In the genomic region with DNA sequence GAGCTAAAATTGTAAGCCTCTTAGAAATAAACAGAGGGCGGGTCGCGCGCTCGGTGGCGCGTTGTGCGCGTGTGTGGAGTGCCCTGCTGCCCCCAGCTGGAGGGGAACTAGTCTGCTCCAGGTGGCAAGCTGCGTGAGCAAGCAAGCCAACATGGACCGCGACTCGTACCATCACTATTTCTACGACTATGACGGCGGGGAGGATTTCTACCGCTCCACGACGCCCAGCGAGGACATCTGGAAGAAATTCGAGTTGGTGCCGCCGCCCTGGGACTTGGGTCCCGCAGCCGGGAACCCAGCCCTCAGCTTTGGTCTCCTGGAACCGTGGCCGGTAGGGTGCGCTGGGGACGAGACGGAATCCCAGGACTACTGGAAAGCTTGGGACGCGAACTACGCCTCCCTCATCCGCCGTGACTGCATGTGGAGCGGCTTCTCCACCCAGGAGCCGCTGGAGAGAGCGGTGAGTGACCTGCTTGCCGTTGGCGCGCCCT, we compare ENCODE assay signal across 9 cellular contexts.
DNase-seq lines count a peak whose midpoint lies in the region; ATAC-seq and TF ChIP-seq lines count a peak whose summit lies in the region.
"Had no signal": no experiment of that assay in that cellular context is flagged by ENCODE, and none has a peak within 500 bp of the region (broad histone marks: within the 10 kb centered on the region; RNA-seq: fewer than 3 reads in every experiment).

No MANE protein-coding gene starts in this region.

- peak in 3 of 10 experiments; percentile 1 to 3 (median 1) for DNase-seq in CD4-positive, alpha-beta T cell
- DNase-seq in HuH-7.5 (ENCODE audit: low spot score): peak; percentile 17
- peak in 1 of 3 donors; percentile 26 for DNase-seq in right lobe of liver
- no peak for DNase-seq in GF-D8 (lab: John Stamatoyannopoulos, UW)
- DNase-seq in vagina (ENCODE audit: extremely low spot score in 2 of 2): no peak
- DNase-seq in KBM-7: no peak

- no peaks in the 10 kb centered on the region for H3K9me3 Mint-ChIP-seq in CD4-positive, alpha-beta T cell
- H3K9me3 Mint-ChIP-seq: CD8-positive, alpha-beta T cell had no signal

- no peaks in the 10 kb centered on the region for H3K36me3 Mint-ChIP-seq in CD4-positive, alpha-beta T cell (ENCODE audit: low read depth)
- H3K36me3 Mint-ChIP-seq: CD8-positive, alpha-beta T cell had no signal

- H3K4me3 Mint-ChIP-seq in CD4-positive, alpha-beta T cell: no peak overlapping the region
- H3K4me3 Mint-ChIP-seq: CD8-positive, alpha-beta T cell had no signal

- WGBS in ectodermal cell, 2 experiments: 15% methylated on average over 41 of the region's 41 CpGs
- 43% methylated on average over 4 of the region's 41 CpGs for WGBS in right lobe of liver (ENCODE audit: insufficient coverage, low coverage, low lambda C conversion rate, missing lambda C conversion rate)

- H3K4me1 Mint-ChIP-seq in CD4-positive, alpha-beta T cell (ENCODE audit: low read depth): no peaks in the 10 kb centered on the region

- H3K4me3 ChIP-seq in ectodermal cell (ENCODE audit: insufficient read depth, low read depth, low read length) (peak overlapping the region; percentile 20), right lobe of liver (peak overlapping the region in 1 of 3 donors; percentile 22), vagina (no peak overlapping the region)

- ATAC-seq in CD4-positive, alpha-beta T cell (ENCODE audit: poor library complexity): no peak
- ATAC-seq in right lobe of liver (peak; percentile 60 to 71 (median 65)), HG02759 (IDR thresholded peaks at IDR 0.05; ENCODE audit: unreplicated experiment) (no peak)
- ATAC-seq: CD8-positive, alpha-beta T cell had no signal

- no peak for TF ChIP-seq POLR2A in right lobe of liver (IDR thresholded peaks at IDR 0.05)
- TF ChIP-seq POLR2A in vagina (IDR thresholded peaks at IDR 0.05): no peak

- POLR2A ChIA-PET in CD4-positive, alpha-beta T cell (lab: Charles Lee): no interaction called here

- no peaks in the 10 kb centered on the region for H3K36me3 ChIP-seq in ectodermal cell (ENCODE audit: control insufficient read depth, insufficient read depth, low read length)
- no peaks in the 10 kb centered on the region for H3K36me3 ChIP-seq in right lobe of liver
- H3K36me3 ChIP-seq in vagina: no peaks in the 10 kb centered on the region

- CTCF ChIA-PET in CD4-positive, alpha-beta T cell (lab: Charles Lee): no interaction called here

- H3K27ac Mint-ChIP-seq in CD4-positive, alpha-beta T cell: no peak overlapping the region
- H3K27ac Mint-ChIP-seq: CD8-positive, alpha-beta T cell had no signal

- TF ChIP-seq CTCF in CD4-positive, alpha-beta T cell (IDR thresholded peaks at IDR 0.05): peak; percentile 9
- TF ChIP-seq CTCF in right lobe of liver (IDR thresholded peaks at IDR 0.05) (peak in 2 of 4 donors; percentile 23 to 26), vagina (IDR thresholded peaks at IDR 0.05) (no peak)

- in situ Hi-C loops in KBM-7 (cut with MboI; ENCODE audit: low pct_unique_long_range_greater_than_20kb, low sequenced_read_pairs): no loop called here

- no peaks in the 10 kb centered on the region for H3K27me3 ChIP-seq in CD4-positive, alpha-beta T cell (ENCODE audit: control insufficient read depth, insufficient read depth, low read length)
- H3K27me3 ChIP-seq in ectodermal cell (ENCODE audit: control insufficient read depth, insufficient read depth, low read length, poor library complexity, severe bottlenecking) (peaks cover 15% of the 10 kb centered on the region), right lobe of liver (no peaks in the 10 kb centered on the region), vagina (no peaks in the 10 kb centered on the region)

- peaks cover 22% of the 10 kb centered on the region for H3K27me3 Mint-ChIP-seq in CD4-positive, alpha-beta T cell

- intact Hi-C loops in CD4-positive, alpha-beta T cell (cut with DNase I, micrococcal nuclease): no loop called here
- intact Hi-C loops in right lobe of liver (cut with DNase I): no loop called here
- intact Hi-C loops in vagina (cut with DNase I): no loop called here

- H3K4me1 ChIP-seq in ectodermal cell (ENCODE audit: control insufficient read depth, insufficient read depth, low read length) (no peaks in the 10 kb centered on the region), right lobe of liver (no peaks in the 10 kb centered on the region), vagina (no peaks in the 10 kb centered on the region)

- H3K27ac ChIP-seq in CD4-positive, alpha-beta T cell (ENCODE audit: low read depth, low read length): no peak overlapping the region
- H3K27ac ChIP-seq in ectodermal cell (ENCODE audit: insufficient read depth, low read depth, low read length, poor library complexity, severe bottlenecking) (no peak overlapping the region), right lobe of liver (no peak overlapping the region), vagina (no peak overlapping the region)

- H3K9me3 ChIP-seq in CD4-positive, alpha-beta T cell (ENCODE audit: control insufficient read depth, low read length): no peaks in the 10 kb centered on the region
- H3K9me3 ChIP-seq in ectodermal cell (ENCODE audit: control insufficient read depth, low read length): no peaks in the 10 kb centered on the region
- H3K9me3 ChIP-seq in right lobe of liver: no peaks in the 10 kb centered on the region
- H3K9me3 ChIP-seq in vagina: no peaks in the 10 kb centered on the region

Comparison
In these comparisons a context has a peak if more than half of its experiments do, and no peak if none do; other contexts are left out.
1. ATAC-seq: peak in right lobe of liver (4 of 4); none in CD4-positive, alpha-beta T cell (single experiment) and HG02759 (single experiment).